In genomic region chr4:168257663-168258235, GRCh38 we compare ENCODE assay signal across 21 cellular contexts.
DNase-seq lines count a peak whose midpoint lies in the region; ATAC-seq and TF ChIP-seq lines count a peak whose summit lies in the region.
"Had no signal": no experiment of that assay in that cellular context is flagged by ENCODE, and none has a peak within 500 bp of the region (broad histone marks: within the 10 kb centered on the region; RNA-seq: fewer than 3 reads in every experiment).

No MANE protein-coding gene starts in this region.

- H3K36me3 ChIP-seq in heart left ventricle (peaks cover 0 to 95% (median 70%) of the 10 kb centered on the region in 9 donors), upper lobe of right lung (peaks cover 55% of the 10 kb centered on the region), OCI-LY7 (ENCODE audit: insufficient read depth, low read length) (no peaks in the 10 kb centered on the region)
- H3K36me3 ChIP-seq in CD8-positive, alpha-beta memory T cell (ENCODE audit: insufficient read depth, low read length), result peaks cover 29% of the 10 kb centered on the region

- no peaks in the 10 kb centered on the region for H3K27me3 Mint-ChIP-seq in activated T-cell treated with anti-CD3 and anti-CD28 coated beads, Interleukin-2, amount 50 U/mL, for 72 hours (ENCODE audit: low read depth)
- no peaks in the 10 kb centered on the region for H3K27me3 Mint-ChIP-seq in activated T-cell treated with anti-CD3 and anti-CD28 coated beads, Interleukin-2, amount 50 U/mL, for 4 hours (ENCODE audit: low read depth)
- no peaks in the 10 kb centered on the region for H3K27me3 Mint-ChIP-seq in CD8-positive, alpha-beta memory T cell
- H3K27me3 Mint-ChIP-seq: activated naive CD8-positive, alpha-beta T cell had no signal

- no peak for DNase-seq in activated T-cell treated with anti-CD3 and anti-CD28 coated beads, Interleukin-2, amount 50 U/mL, for 72 hours
- no peak for DNase-seq in activated T-cell treated with anti-CD3 and anti-CD28 coated beads, Interleukin-2, amount 50 U/mL, for 4 hours
- DNase-seq in SKM-1 (lab: John Stamatoyannopoulos, UW; ENCODE audit: unreplicated experiment) (peak; percentile 58), heart left ventricle (peak in 1 of 5 donors; percentile 24), upper lobe of right lung (no peak), NCI-H2029 treated with DMSO at 0.1 percent for 48 hours (lab: John Stamatoyannopoulos, UW) (no peak), OCI-LY7 (ENCODE audit: low spot score) (no peak)
- no peak for DNase-seq in CD8-positive, alpha-beta memory T cell
- DNase-seq: 8988T; activated CD4-positive, alpha-beta T cell treated with anti-CD3 and anti-CD28 coated beads for 1 hour; body of pancreas; NCI-H1436 treated with DMSO at 0.1 percent for 48 hours; NCI-H2171 treated with DMSO at 0.1 percent for 48 hours; NCI-H69; PC-9; T-helper 9 cell; upper lobe of left lung had no signal

- H3K79me2 ChIP-seq in OCI-LY7 (ENCODE audit: insufficient read depth, low read depth, low read length), result no peaks in the 10 kb centered on the region

- H3K4me1 ChIP-seq in heart left ventricle (peaks cover 0 to 26% (median 4%) of the 10 kb centered on the region in 12 donors), upper lobe of right lung (no peaks in the 10 kb centered on the region), OCI-LY7 (ENCODE audit: insufficient read depth, low read length, poor library complexity, severe bottlenecking) (no peaks in the 10 kb centered on the region)
- H3K4me1 ChIP-seq in CD8-positive, alpha-beta memory T cell (ENCODE audit: insufficient read depth, low read length), result no peaks in the 10 kb centered on the region
- H3K4me1 ChIP-seq: BLaER1 treated with 17β-estradiol and CSF1 and Interleukin-3, amounts not matched to agents 10 nM and 100 nM had no signal

- ATAC-seq in activated T-cell treated with anti-CD3 and anti-CD28 coated beads, Interleukin-2, amount 50 U/mL, for 72 hours (replicated peaks in 1 of 2), result no peak
- no peak for ATAC-seq in activated T-cell treated with anti-CD3 and anti-CD28 coated beads, Interleukin-2, amount 50 U/mL, for 4 hours
- ATAC-seq in heart left ventricle (peak; percentile 72 to 93 (median 86)), upper lobe of right lung (peak; percentile 30)
- ATAC-seq: body of pancreas had no signal

- no peaks in the 10 kb centered on the region for H3K27me3 ChIP-seq in heart left ventricle
- H3K27me3 ChIP-seq in upper lobe of right lung, result no peaks in the 10 kb centered on the region
- no peaks in the 10 kb centered on the region for H3K27me3 ChIP-seq in CD8-positive, alpha-beta memory T cell (ENCODE audit: insufficient read depth, low read length, poor library complexity, severe bottlenecking)
- H3K27me3 ChIP-seq: BLaER1 treated with 17β-estradiol and CSF1 and Interleukin-3, amounts not matched to agents 10 nM and 100 nM; body of pancreas; upper lobe of left lung had no signal

- POLR2A ChIA-PET in CD8-positive, alpha-beta memory T cell (lab: Charles Lee), result no interaction called here
- POLR2A ChIA-PET in OCI-LY7 (lab: Charles Lee), result no interaction called here

- peak overlapping the region; percentile 26 for H3K27ac Mint-ChIP-seq in activated T-cell treated with anti-CD3 and anti-CD28 coated beads, Interleukin-2, amount 50 U/mL, for 72 hours
- peak overlapping the region in 1 of 8 donors; percentile 18 for H3K27ac Mint-ChIP-seq in CD8-positive, alpha-beta memory T cell
- H3K27ac Mint-ChIP-seq: activated naive CD8-positive, alpha-beta T cell; activated T-helper 1 cell treated with anti-CD3 and anti-CD28 coated beads, Interleukin-12 subunit alpha, Interleukin-12 subunit beta, Interleukin-2, Interleukin-4 antibody, amounts not matched to agents 30 ng/mL and 10 ng/mL and 1 ng/mL, durations not matched to agents 14 hours and 24 hours and 36 hours had no signal

- H3K27ac ChIP-seq in heart left ventricle, result peak overlapping the region in 11 of 12 donors; percentile 11 to 88 (median 68)
- no peak overlapping the region for H3K27ac ChIP-seq in upper lobe of right lung
- H3K27ac ChIP-seq in CD8-positive, alpha-beta memory T cell (ENCODE audit: low read depth, low read length), result no peak overlapping the region
- H3K27ac ChIP-seq in OCI-LY7 (ENCODE audit: low read depth, low read length, poor library complexity, severe bottlenecking), result no peak overlapping the region
- H3K27ac ChIP-seq: BLaER1 treated with 17β-estradiol and CSF1 and Interleukin-3, amounts not matched to agents 10 nM and 100 nM; body of pancreas; coronary artery; PC-9; upper lobe of left lung had no signal

- H3K4me1 Mint-ChIP-seq in activated T-cell treated with anti-CD3 and anti-CD28 coated beads, Interleukin-2, amount 50 U/mL, for 72 hours (ENCODE audit: low read depth), result peaks cover 11% of the 10 kb centered on the region
- peaks cover 2% of the 10 kb centered on the region for H3K4me1 Mint-ChIP-seq in activated T-cell treated with anti-CD3 and anti-CD28 coated beads, Interleukin-2, amount 50 U/mL, for 4 hours (ENCODE audit: low read depth)
- H3K4me1 Mint-ChIP-seq in CD8-positive, alpha-beta memory T cell, result no peaks in the 10 kb centered on the region

- no peaks in the 10 kb centered on the region for H3K9me2 ChIP-seq in OCI-LY7 (ENCODE audit: insufficient read depth, low read length)

- no peaks in the 10 kb centered on the region for H3K9me3 ChIP-seq in heart left ventricle
- H3K9me3 ChIP-seq in upper lobe of right lung, result no peaks in the 10 kb centered on the region
- H3K9me3 ChIP-seq in CD8-positive, alpha-beta memory T cell (ENCODE audit: low read length), result no peaks in the 10 kb centered on the region
- H3K9me3 ChIP-seq in OCI-LY7 (ENCODE audit: low read length), result no peaks in the 10 kb centered on the region
- H3K9me3 ChIP-seq: BLaER1 treated with 17β-estradiol and CSF1 and Interleukin-3, amounts not matched to agents 10 nM and 100 nM; body of pancreas; upper lobe of left lung had no signal

- no TSS peak for BruUV-seq in OCI-LY7 (replicated peaks; lab: Mats Ljungman, UMichigan)

- H3K36me3 Mint-ChIP-seq in activated T-cell treated with anti-CD3 and anti-CD28 coated beads, Interleukin-2, amount 50 U/mL, for 72 hours (ENCODE audit: insufficient read depth in 2 of 2), result peaks cover 2 to 4% of the 10 kb centered on the region in 2 donors
- H3K36me3 Mint-ChIP-seq in activated T-cell treated with anti-CD3 and anti-CD28 coated beads, Interleukin-2, amount 50 U/mL, for 4 hours (ENCODE audit: insufficient read depth), result peaks cover 52% of the 10 kb centered on the region
- H3K36me3 Mint-ChIP-seq in CD8-positive, alpha-beta memory T cell, result peaks cover 11 to 84% (median 45%) of the 10 kb centered on the region in 3 donors

- TF ChIP-seq CTCF in heart left ventricle (IDR thresholded peaks at IDR 0.05) (no peak), upper lobe of right lung (IDR thresholded peaks at IDR 0.05) (no peak), OCI-LY7 (conservative IDR thresholded peaks at IDR 0.05; ENCODE audit: low read length) (no peak)

- H3K9me3 Mint-ChIP-seq in activated T-cell treated with anti-CD3 and anti-CD28 coated beads, Interleukin-2, amount 50 U/mL, for 72 hours, result no peaks in the 10 kb centered on the region
- no peaks in the 10 kb centered on the region for H3K9me3 Mint-ChIP-seq in activated T-cell treated with anti-CD3 and anti-CD28 coated beads, Interleukin-2, amount 50 U/mL, for 4 hours
- no peaks in the 10 kb centered on the region for H3K9me3 Mint-ChIP-seq in CD8-positive, alpha-beta memory T cell
- H3K9me3 Mint-ChIP-seq: activated T-helper 1 cell treated with anti-CD3 and anti-CD28 coated beads, Interleukin-12 subunit alpha, Interleukin-12 subunit beta, Interleukin-2, Interleukin-4 antibody, amounts not matched to agents 30 ng/mL and 10 ng/mL and 1 ng/mL, durations not matched to agents 14 hours and 24 hours and 36 hours had no signal

- H4K20me1 ChIP-seq in OCI-LY7 (ENCODE audit: insufficient read depth, low read length), result no peaks in the 10 kb centered on the region
- H4K20me1 ChIP-seq: BLaER1 treated with 17β-estradiol and CSF1 and Interleukin-3, amounts not matched to agents 10 nM and 100 nM had no signal

- H3K4me3 Mint-ChIP-seq in activated T-cell treated with anti-CD3 and anti-CD28 coated beads, Interleukin-2, amount 50 U/mL, for 72 hours, result no peak overlapping the region
- H3K4me3 Mint-ChIP-seq in activated T-cell treated with anti-CD3 and anti-CD28 coated beads, Interleukin-2, amount 50 U/mL, for 4 hours, result no peak overlapping the region
- no peak overlapping the region for H3K4me3 Mint-ChIP-seq in CD8-positive, alpha-beta memory T cell
- H3K4me3 Mint-ChIP-seq: activated naive CD8-positive, alpha-beta T cell; activated T-helper 1 cell treated with anti-CD3 and anti-CD28 coated beads, Interleukin-12 subunit alpha, Interleukin-12 subunit beta, Interleukin-2, Interleukin-4 antibody, amounts not matched to agents 30 ng/mL and 10 ng/mL and 1 ng/mL, durations not matched to agents 14 hours and 24 hours and 36 hours had no signal

- no peak overlapping the region for H3K4me2 ChIP-seq in OCI-LY7 (ENCODE audit: low read length)
- H3K4me2 ChIP-seq: PC-9 had no signal

- no peak overlapping the region for H2AFZ ChIP-seq in OCI-LY7 (ENCODE audit: low read length)
- H2AFZ ChIP-seq: PC-9 had no signal

- intact Hi-C loops in heart left ventricle (cut with DNase I), result loop anchor here in 2 of 10 donors (10.0 kb wide), 2 partner anchors 147 to 237 kb away; partner anchors contain the start of gene PALLD (in 1 of the 2)
- intact Hi-C loops in upper lobe of right lung (cut with DNase I), result no loop called here
- intact Hi-C loops in OCI-LY7 (cut with micrococcal nuclease; ENCODE audit: unreplicated experiment), result no loop called here

- whole genome bisulfite sequencing in heart left ventricle, 4 donors, result 40 to 56% (median 45%) methylated on average over 4 of the region's 4 CpGs

- CTCF ChIA-PET in CD8-positive, alpha-beta memory T cell (lab: Charles Lee), result no interaction called here
- CTCF ChIA-PET in OCI-LY7 (lab: Charles Lee; ENCODE audit: unreplicated experiment), result no interaction called here

- no peak for TF ChIP-seq POLR2A in heart left ventricle (IDR thresholded peaks at IDR 0.05)

- no peak overlapping the region for H3K4me3 ChIP-seq in heart left ventricle
- H3K4me3 ChIP-seq in upper lobe of right lung, result no peak overlapping the region
- H3K4me3 ChIP-seq in CD8-positive, alpha-beta memory T cell (ENCODE audit: low read length), result no peak overlapping the region
- H3K4me3 ChIP-seq in OCI-LY7 (ENCODE audit: low read depth, low read length, poor library complexity, severe bottlenecking), result no peak overlapping the region
- H3K4me3 ChIP-seq: BLaER1 treated with 17β-estradiol and CSF1 and Interleukin-3, amounts not matched to agents 10 nM and 100 nM; body of pancreas; coronary artery; PC-9; upper lobe of left lung had no signal

Comparison
In these comparisons a context has a peak if more than half of its experiments do, and no peak if none do; other contexts are left out.
1. ATAC-seq: peak in heart left ventricle (4 of 4) and upper lobe of right lung (single experiment); none in activated T-cell treated with anti-CD3 and anti-CD28 coated beads, Interleukin-2, amount 50 U/mL, for 72 hours (0 of 2) and activated T-cell treated with anti-CD3 and anti-CD28 coated beads, Interleukin-2, amount 50 U/mL, for 4 hours (0 of 2).
2. H3K27ac ChIP-seq: peak in heart left ventricle (11 of 12); none in upper lobe of right lung (single experiment), CD8-positive, alpha-beta memory T cell (single experiment) and OCI-LY7 (single experiment).